Comparison of ENCODE assay signal across 11 cellular contexts in the genomic region with DNA sequence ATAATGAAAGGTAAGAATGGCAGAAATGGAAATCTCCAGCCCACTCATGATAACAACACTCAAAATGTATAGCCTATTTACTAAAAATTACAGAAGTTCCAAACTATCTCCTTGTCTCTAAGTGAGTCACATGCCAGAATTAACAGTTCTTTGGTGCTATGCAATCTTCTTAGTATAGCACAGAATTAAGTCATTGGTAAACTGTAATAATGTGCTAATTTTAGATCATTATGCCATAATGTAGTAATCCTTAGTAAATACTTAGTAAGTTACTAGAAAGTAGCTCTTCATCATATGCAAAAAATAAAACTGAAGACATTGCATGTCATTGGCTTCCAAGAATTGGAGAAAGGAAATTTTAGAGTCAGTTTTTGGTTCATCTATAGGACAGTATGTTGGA. TPM values are rescaled to one million over a fixed set of nuclear protein-coding genes. Genes with fewer than 3 reads are reported as not detected.
DNase-seq lines count a peak whose midpoint lies in the region; ATAC-seq and TF ChIP-seq lines count a peak whose summit lies in the region.
"Had no signal": no experiment of that assay in that cellular context is flagged by ENCODE, and none has a peak within 500 bp of the region (broad histone marks: within the 10 kb centered on the region; RNA-seq: fewer than 3 reads in every experiment).

No MANE protein-coding gene starts in this region.

- in situ Hi-C loops in mammary epithelial cell (cut with MboI; ENCODE audit: low sequenced_read_pairs in 2 of 2) = no loop called here
- in situ Hi-C loops in gastrocnemius medialis (cut with MboI; ENCODE audit: low sequenced_read_pairs in 4 of 4) = no loop called here

- POLR2A ChIA-PET in OCI-LY7 (lab: Charles Lee) = interaction anchor here (0.9 to 1.6 kb wide), 5 partner anchors 30 to 92 kb away, joined by 3 to 4 read pairs (median 3); no protein-coding TSS in a partner anchor

- H2BK15ac ChIP-seq in mesendoderm (replicated peaks; ENCODE audit: low read depth) = no peak overlapping the region

- no peak overlapping the region for H2BK120ac ChIP-seq in mesendoderm (ENCODE audit: low read depth, low read length)

- no peak overlapping the region for H4K5ac ChIP-seq in mesendoderm (ENCODE audit: low read length)

- H3K4ac ChIP-seq in mesendoderm (ENCODE audit: low read depth, low read length) = no peak overlapping the region

- no peak overlapping the region for H3K23ac ChIP-seq in mesendoderm (ENCODE audit: low read length)

- H3K18ac ChIP-seq in mesendoderm (ENCODE audit: low read length) = no peak overlapping the region

- no peak overlapping the region for H2BK5ac ChIP-seq in mesendoderm (ENCODE audit: low read length)

- DNase-seq in activated CD4-positive, CD25-positive, alpha-beta regulatory T cell treated with anti-CD3 and anti-CD28 coated beads, Interleukin-2, amount 50 U/mL, for 72 hours = no peak
- DNase-seq in OCI-LY7 (ENCODE audit: low spot score) (no peak), mammary epithelial cell (peak; percentile 31), gastrocnemius medialis (no peak), mesendoderm (no peak)
- DNase-seq in stimulated activated CD4-positive, alpha-beta T cell treated with anti-CD3 and anti-CD28 coated beads, Interleukin-4, amount 100 ng/mL, for 4 hours = no peak
- DNase-seq: GF-D8, NCI-H187 treated with DMSO at 0.1 percent for 48 hours, sigmoid colon had no signal

- TF ChIP-seq CTCF in OCI-LY7 (conservative IDR thresholded peaks at IDR 0.05; ENCODE audit: low read length) (no peak), mammary epithelial cell (conservative IDR thresholded peaks at IDR 0.05 in 1 of 2, IDR thresholded peaks at IDR 0.05 in 1 of 2; ENCODE audit: extremely low read depth in 1 of 2, insufficient read depth in 1 of 2, low read depth in 1 of 2, low read length in 2 of 2) (no peak), gastrocnemius medialis (IDR thresholded peaks at IDR 0.05 in 4 of 5, conservative IDR thresholded peaks at IDR 0.05 in 1 of 5) (no peak)

- no peaks in the 10 kb centered on the region for H3K79me1 ChIP-seq in mesendoderm (ENCODE audit: low read length)

- H4K20me1 ChIP-seq in OCI-LY7 (ENCODE audit: insufficient read depth, low read length) (0 out of 2 replicates have a peak, but pooled peaks cover 4% of the 10 kb centered on the region), mammary epithelial cell (ENCODE audit: insufficient read depth, low read length) (no peaks in the 10 kb centered on the region)

- no peak for TF ChIP-seq POLR2A in gastrocnemius medialis (IDR thresholded peaks at IDR 0.05)

- H3K27ac ChIP-seq in OCI-LY7 (ENCODE audit: low read depth, low read length, poor library complexity, severe bottlenecking) = no peak overlapping the region
- peak overlapping the region; percentile 96 for H3K27ac ChIP-seq in mammary epithelial cell (ENCODE audit: insufficient read depth, low read depth, low read length)
- H3K27ac ChIP-seq in gastrocnemius medialis = peak overlapping the region in 3 of 4 donors; percentile 22 to 69 (median 58)
- no peak overlapping the region for H3K27ac ChIP-seq in mesendoderm (ENCODE audit: low read depth, low read length)
- H3K27ac ChIP-seq: sigmoid colon had no signal

- H4K8ac ChIP-seq in mesendoderm (ENCODE audit: low read depth, low read length) = no peak overlapping the region

- no peaks in the 10 kb centered on the region for H3K27me3 ChIP-seq in mammary epithelial cell (ENCODE audit: insufficient read depth, low read length)
- no peaks in the 10 kb centered on the region for H3K27me3 ChIP-seq in gastrocnemius medialis
- H3K27me3 ChIP-seq in mesendoderm (ENCODE audit: insufficient read depth, low read length, poor library complexity) = no peaks in the 10 kb centered on the region
- H3K27me3 ChIP-seq: sigmoid colon had no signal

- no peak overlapping the region for H3K4me3 ChIP-seq in OCI-LY7 (ENCODE audit: low read depth, low read length, poor library complexity, severe bottlenecking)
- H3K4me3 ChIP-seq in mammary epithelial cell (replicated peaks in 1 of 3; ENCODE audit: insufficient read depth in 1 of 3, low read depth in 2 of 3, low read length in 3 of 3) = no peak overlapping the region
- no peak overlapping the region for H3K4me3 ChIP-seq in gastrocnemius medialis
- H3K4me3 ChIP-seq in mesendoderm (ENCODE audit: low read length) = no peak overlapping the region
- H3K4me3 ChIP-seq: sigmoid colon had no signal

- H3K9me3 ChIP-seq in OCI-LY7 (ENCODE audit: low read length) = no peaks in the 10 kb centered on the region
- no peaks in the 10 kb centered on the region for H3K9me3 ChIP-seq in mammary epithelial cell (replicated peaks; ENCODE audit: insufficient read depth, low read length)
- H3K9me3 ChIP-seq in gastrocnemius medialis = no peaks in the 10 kb centered on the region
- H3K9me3 ChIP-seq: sigmoid colon had no signal

- H3K9ac ChIP-seq in mammary epithelial cell (ENCODE audit: insufficient read depth, low read length) (peak overlapping the region; percentile 46), mesendoderm (ENCODE audit: low read length) (no peak overlapping the region)

- dilution Hi-C loops in mammary epithelial cell (cut with HindIII; ENCODE audit: low sequenced_read_pairs) = no loop called here

- CTCF ChIA-PET in OCI-LY7 (lab: Charles Lee; ENCODE audit: unreplicated experiment) = no interaction called here
- CTCF ChIA-PET in mammary epithelial cell (lab: Charles Lee; ENCODE audit: low non-redundant PET) = interaction anchor here (0.7 kb wide), 1 partner anchor 328 kb away, joined by 4 read pairs; no protein-coding TSS in a partner anchor

- intact Hi-C loops in OCI-LY7 (cut with micrococcal nuclease; ENCODE audit: unreplicated experiment) = no loop called here
- intact Hi-C loops in mammary epithelial cell (cut with micrococcal nuclease) = loop anchor here (1.0 kb wide), 2 partner anchors 39 to 124 kb away; a partner anchor contains a TSS
- intact Hi-C loops in gastrocnemius medialis (cut with DNase I; ENCODE audit: low total_unique reads) = loop anchor here (2.0 to 5.0 kb wide), 3 partner anchors 40 to 1783 kb away; a partner anchor contains a TSS

- no TSS peak for BruUV-seq in OCI-LY7 (replicated peaks; lab: Mats Ljungman, UMichigan)
- BruUV-seq in mammary epithelial cell (replicated peaks; lab: Mats Ljungman, UMichigan) = TSS peak; percentile 93

- peak overlapping the region; percentile 60; the same call in 1 of the 2 replicates for H3K4me2 ChIP-seq in OCI-LY7 (ENCODE audit: low read length)
- peak overlapping the region; percentile 26 for H3K4me2 ChIP-seq in mammary epithelial cell (ENCODE audit: insufficient read depth, low read depth, low read length)
- no peak overlapping the region for H3K4me2 ChIP-seq in mesendoderm (ENCODE audit: low read length)

- no peak overlapping the region for H2AK5ac ChIP-seq in mesendoderm (ENCODE audit: low read length)

- H3K4me1 ChIP-seq in OCI-LY7 (ENCODE audit: insufficient read depth, low read length, poor library complexity, severe bottlenecking) (peaks cover 92% of the 10 kb centered on the region), mammary epithelial cell (ENCODE audit: insufficient read depth, low read length) (peaks cover 40% of the 10 kb centered on the region), gastrocnemius medialis (peaks cover 5 to 13% of the 10 kb centered on the region in 2 donors), mesendoderm (ENCODE audit: control insufficient read depth, low read depth, low read length) (no peaks in the 10 kb centered on the region)

- ATAC-seq in activated CD4-positive, CD25-positive, alpha-beta regulatory T cell treated with anti-CD3 and anti-CD28 coated beads, Interleukin-2, amount 50 U/mL, for 24 hours = peak; percentile 71 to 75
- peak; percentile 91 to 96 for ATAC-seq in gastrocnemius medialis
- no peak for ATAC-seq in HG02759 (IDR thresholded peaks at IDR 0.05; ENCODE audit: unreplicated experiment)

- H2AFZ ChIP-seq in OCI-LY7 (ENCODE audit: low read length) (no peak overlapping the region), mammary epithelial cell (ENCODE audit: low read depth, low read length) (no peak overlapping the region)

- no peaks in the 10 kb centered on the region for H3K9me2 ChIP-seq in OCI-LY7 (ENCODE audit: insufficient read depth, low read length)

- H3K36me3 ChIP-seq in OCI-LY7 (ENCODE audit: insufficient read depth, low read length) (peaks cover 26% of the 10 kb centered on the region), mammary epithelial cell (ENCODE audit: insufficient read depth, low read length) (no peaks in the 10 kb centered on the region), gastrocnemius medialis (no peaks in the 10 kb centered on the region), mesendoderm (ENCODE audit: control insufficient read depth, insufficient read depth, low read length) (no peaks in the 10 kb centered on the region)
- H3K36me3 ChIP-seq: sigmoid colon had no signal

- H3K56ac ChIP-seq in mesendoderm (ENCODE audit: low read length) = no peak overlapping the region

- H3K79me2 ChIP-seq in OCI-LY7 (ENCODE audit: insufficient read depth, low read depth, low read length) (peaks cover 58% of the 10 kb centered on the region; the same call in 1 of the 2 replicates), mammary epithelial cell (ENCODE audit: insufficient read depth, low read length) (no peaks in the 10 kb centered on the region), mesendoderm (ENCODE audit: control insufficient read depth, insufficient read depth, low read length) (no peaks in the 10 kb centered on the region)

RNA-seq across cellular contexts. Expression of a gene that starts 39.9 kb away (rescaled TPM):
- 40.8 and 43.9 TPM in 2 replicates for total RNA-seq in OCI-LY7 (2014; rRNA removed; shearing (Covaris generic))
- total RNA-seq in OCI-LY7 (2022) (50.0 and 59.9 TPM in 2 replicates), mammary epithelial cell (10 to 100 TPM; 65.0 to 68.5 TPM), gastrocnemius medialis (10 to 100 TPM; 14.5 to 30.3 (median 22.4) TPM)
- 34.4 TPM for polyA plus RNA-seq in mammary epithelial cell
- 34.3 TPM for polyA minus RNA-seq in mammary epithelial cell
- 4.5 TPM for polyA plus RNA-seq in mesendoderm (2013, experiment 1 of 2)
- polyA plus RNA-seq in mesendoderm (2013, experiment 2 of 2) = 5.3 TPM

Comparison
In these comparisons a context has a peak if more than half of its experiments do, and no peak if none do; other contexts are left out.
1. H3K27ac ChIP-seq: peak in mammary epithelial cell (single experiment) and gastrocnemius medialis (3 of 4); none in OCI-LY7 (single experiment) and mesendoderm (single experiment).